ENCODE assay signal across 2 cellular contexts in the genomic region with DNA sequence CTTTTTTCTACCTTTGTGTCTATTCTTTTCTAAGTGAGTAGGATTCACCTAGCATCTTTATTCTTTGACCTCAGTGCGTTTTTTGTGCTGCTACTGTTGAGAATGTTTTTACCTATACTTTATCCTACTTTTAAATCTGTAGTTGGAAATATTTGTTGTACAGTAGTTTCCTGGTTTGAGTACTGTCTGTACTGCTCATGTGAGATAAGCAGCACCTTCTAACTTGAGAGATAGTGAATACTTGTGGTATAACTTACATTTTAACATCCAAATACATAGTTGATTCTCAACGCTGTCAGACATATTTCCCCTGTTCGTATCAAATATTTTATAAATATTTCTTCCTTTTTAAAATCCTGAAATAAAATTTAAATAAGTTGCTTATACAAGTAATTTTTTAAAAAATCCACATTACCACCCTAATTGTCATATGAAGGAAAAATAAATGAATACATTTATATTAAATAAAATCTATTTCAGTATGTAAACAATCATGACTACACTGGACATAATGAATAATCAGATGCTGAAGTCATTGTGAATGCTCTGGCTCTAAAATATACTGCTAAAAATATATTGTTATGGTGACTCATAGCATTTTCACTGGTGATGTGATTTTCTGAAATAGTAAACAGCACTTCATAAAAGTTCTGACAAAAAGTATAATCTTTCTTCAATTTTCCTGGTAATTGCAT.
TF ChIP-seq lines count a peak whose summit lies in the region.

No MANE protein-coding gene starts in this region.

TF ChIP-seq in IMR-90, 13 proteins besides CTCF, POLR2A, EP300 and RAD21:
- TF ChIP-seq FOS (IDR thresholded peaks at IDR 0.05; ENCODE audit: low read depth, low read length) (peak; percentile 46; the same call in 1 of the 2 replicates), USF2 (IDR thresholded peaks at IDR 0.05; ENCODE audit: low read depth, low read length) (no peak), MXI1 (IDR thresholded peaks at IDR 0.05; ENCODE audit: borderline replicate concordance, low read depth, low read length) (no peak)

TF ChIP-seq in K562, 482 proteins besides CTCF, POLR2A, EP300 and RAD21 (continues in another document):
- TF ChIP-seq ARID4B (CRISPR knock-in tag; IDR thresholded peaks at IDR 0.05) (no peak), CBX3 (IDR thresholded peaks at IDR 0.05; ENCODE audit: borderline replicate concordance in 1 of 2, low read length in 2 of 2) (no peak), BCOR (IDR thresholded peaks at IDR 0.05) (no peak), NFRKB (IDR thresholded peaks at IDR 0.05; ENCODE audit: low read depth) (no peak), JUND (IDR thresholded peaks at IDR 0.05; ENCODE audit: borderline replicate concordance, low read depth, low read length) (peak; percentile 31; the same call in 1 of the 2 replicates), JUND (tag; IDR thresholded peaks at IDR 0.05; ENCODE audit: borderline replicate concordance, low read depth, low read length) (0 out of 3 replicates have a peak, but pooled peaks have one; percentile 27), SOX6 (IDR thresholded peaks at IDR 0.05) (0 out of 2 replicates have a peak, but pooled peaks have one; percentile 12), BCLAF1 (IDR thresholded peaks at IDR 0.05; ENCODE audit: borderline replicate concordance in 1 of 2, control insufficient read depth in 1 of 2, low read depth in 2 of 2, low read length in 1 of 2) (no peak), EZH2 (IDR thresholded peaks at IDR 0.05; ENCODE audit: borderline replicate concordance, low read depth, low read length) (no peak), NCOR1 (IDR thresholded peaks at IDR 0.05) (peak; percentile 51), RCOR1 (IDR thresholded peaks at IDR 0.05; ENCODE audit: borderline replicate concordance in 1 of 2, low read depth in 2 of 2, low read length in 2 of 2) (peak in 1 of 2 experiments; percentile 66; a peak in 1 of 4 replicates), RFX5 (IDR thresholded peaks at IDR 0.05; ENCODE audit: low read depth, low read length) (no peak), SMARCE1 (IDR thresholded peaks at IDR 0.05) (peak; percentile 72), NR4A1 (CRISPR knock-in tag; IDR thresholded peaks at IDR 0.05) (no peak), NR4A1 (tag; IDR thresholded peaks at IDR 0.05) (no peak), ZNF184 (CRISPR knock-in tag; IDR thresholded peaks at IDR 0.05) (no peak), SPI1 (IDR thresholded peaks at IDR 0.05; ENCODE audit: borderline replicate concordance, low read depth, low read length) (no peak), TAL1 (IDR thresholded peaks at IDR 0.05) (peak; percentile 57; the same call in 1 of the 2 replicates), CEBPG (CRISPR knock-in tag; IDR thresholded peaks at IDR 0.05) (no peak), CEBPG (tag; conservative IDR thresholded peaks at IDR 0.05 in 1 of 2, IDR thresholded peaks at IDR 0.05 in 1 of 2) (no peak), DDX20 (tag; IDR thresholded peaks at IDR 0.05; ENCODE audit: low read depth) (no peak), POLR2H (tag; IDR thresholded peaks at IDR 0.05; ENCODE audit: low read depth) (no peak), ZNF589 (CRISPR knock-in tag; IDR thresholded peaks at IDR 0.05; ENCODE audit: low read depth) (no peak), CHD2 (IDR thresholded peaks at IDR 0.05; ENCODE audit: low read depth, low read length) (no peak), DPF2 (IDR thresholded peaks at IDR 0.05) (peak; percentile 59; the same call in 1 of the 2 replicates)
- TF ChIP-seq, protein P1, sequence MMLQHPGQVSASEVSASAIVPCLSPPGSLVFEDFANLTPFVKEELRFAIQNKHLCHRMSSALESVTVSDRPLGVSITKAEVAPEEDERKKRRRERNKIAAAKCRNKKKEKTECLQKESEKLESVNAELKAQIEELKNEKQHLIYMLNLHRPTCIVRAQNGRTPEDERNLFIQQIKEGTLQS (IDR thresholded peaks at IDR 0.05), result peak; percentile 90
- TF ChIP-seq, protein P1 (CRISPR knock-in tag; conservative IDR thresholded peaks at IDR 0.05), result no peak
- TF ChIP-seq, protein P2, sequence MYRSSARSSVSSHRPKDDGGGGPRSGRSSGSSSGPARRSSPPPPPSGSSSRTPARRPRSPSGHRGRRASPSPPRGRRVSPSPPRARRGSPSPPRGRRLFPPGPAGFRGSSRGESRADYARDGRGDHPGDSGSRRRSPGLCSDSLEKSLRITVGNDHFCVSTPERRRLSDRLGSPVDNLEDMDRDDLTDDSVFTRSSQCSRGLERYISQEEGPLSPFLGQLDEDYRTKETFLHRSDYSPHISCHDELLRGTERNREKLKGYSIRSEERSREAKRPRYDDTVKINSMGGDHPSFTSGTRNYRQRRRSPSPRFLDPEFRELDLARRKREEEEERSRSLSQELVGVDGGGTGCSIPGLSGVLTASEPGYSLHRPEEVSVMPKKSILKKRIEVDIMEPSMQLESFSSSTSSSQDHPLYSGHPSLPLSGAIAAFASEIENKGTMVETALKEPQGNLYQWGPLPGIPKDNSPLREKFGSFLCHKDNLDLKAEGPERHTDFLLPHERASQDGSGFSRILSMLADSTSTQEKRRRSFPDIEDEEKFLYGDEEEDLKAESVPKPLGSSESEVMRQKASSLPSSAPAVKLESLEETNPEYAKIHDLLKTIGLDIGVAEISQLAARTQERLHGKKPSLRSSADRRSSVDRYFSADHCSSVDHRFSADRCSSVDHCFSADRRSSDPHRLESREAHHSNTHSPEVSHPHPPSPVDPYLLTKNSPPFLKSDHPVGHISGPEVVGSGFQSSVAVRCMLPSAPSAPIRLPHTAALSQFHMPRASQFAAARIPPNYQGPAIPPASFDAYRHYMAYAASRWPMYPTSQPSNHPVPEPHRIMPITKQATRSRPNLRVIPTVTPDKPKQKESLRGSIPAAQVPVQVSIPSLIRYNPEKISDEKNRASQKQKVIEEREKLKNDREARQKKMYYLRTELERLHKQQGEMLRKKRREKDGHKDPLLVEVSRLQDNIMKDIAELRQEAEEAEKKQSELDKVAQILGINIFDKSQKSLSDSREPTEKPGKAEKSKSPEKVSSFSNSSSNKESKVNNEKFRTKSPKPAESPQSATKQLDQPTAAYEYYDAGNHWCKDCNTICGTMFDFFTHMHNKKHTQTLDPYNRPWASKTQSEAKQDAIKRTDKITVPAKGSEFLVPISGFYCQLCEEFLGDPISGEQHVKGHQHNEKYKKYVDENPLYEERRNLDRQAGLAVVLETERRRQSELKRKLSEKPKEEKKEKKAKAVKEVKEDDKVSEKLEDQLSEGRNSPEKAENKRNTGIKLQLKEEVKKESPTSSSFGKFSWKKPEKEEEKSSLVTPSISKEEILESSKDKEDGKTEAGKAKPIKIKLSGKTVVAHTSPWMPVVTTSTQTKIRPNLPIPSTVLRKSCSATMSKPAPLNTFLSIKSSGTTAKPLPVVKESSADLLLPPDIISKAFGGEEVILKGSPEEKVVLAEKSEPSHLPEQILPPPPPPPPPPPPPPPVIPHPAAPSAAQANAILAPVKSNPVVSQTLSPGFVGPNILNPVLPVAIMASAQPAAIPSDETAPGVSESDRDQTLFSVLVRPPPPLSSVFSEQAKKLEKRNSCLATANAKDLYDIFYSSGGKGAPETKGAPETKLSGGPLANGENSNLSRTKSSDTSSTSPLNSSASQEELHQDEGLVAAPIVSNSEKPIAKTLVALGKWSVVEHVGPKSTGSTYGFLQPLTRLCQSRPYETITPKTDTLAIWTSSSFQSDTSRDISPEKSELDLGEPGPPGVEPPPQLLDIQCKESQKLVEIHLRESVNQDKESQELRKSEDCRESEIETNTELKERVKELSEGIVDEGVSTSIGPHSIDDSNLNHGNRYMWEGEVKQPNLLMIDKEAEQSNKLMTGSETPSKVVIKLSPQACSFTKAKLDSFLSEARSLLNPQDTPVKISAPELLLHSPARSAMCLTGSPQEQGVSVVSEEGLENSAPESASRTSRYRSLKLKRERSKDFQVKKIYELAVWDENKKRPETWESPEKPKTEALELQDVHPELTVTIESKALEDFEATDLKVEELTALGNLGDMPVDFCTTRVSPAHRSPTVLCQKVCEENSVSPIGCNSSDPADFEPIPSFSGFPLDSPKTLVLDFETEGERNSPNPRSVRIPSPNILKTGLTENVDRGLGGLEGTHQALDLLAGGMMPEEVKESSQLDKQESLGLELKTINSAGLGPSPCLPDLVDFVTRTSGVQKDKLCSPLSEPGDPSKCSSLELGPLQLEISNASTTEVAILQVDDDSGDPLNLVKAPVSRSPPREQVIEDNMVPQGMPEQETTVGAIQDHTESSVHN (IDR thresholded peaks at IDR 0.05; ENCODE audit: borderline replicate concordance in 1 of 2, low read depth in 1 of 2), result no peak
- TF ChIP-seq, protein P3, sequence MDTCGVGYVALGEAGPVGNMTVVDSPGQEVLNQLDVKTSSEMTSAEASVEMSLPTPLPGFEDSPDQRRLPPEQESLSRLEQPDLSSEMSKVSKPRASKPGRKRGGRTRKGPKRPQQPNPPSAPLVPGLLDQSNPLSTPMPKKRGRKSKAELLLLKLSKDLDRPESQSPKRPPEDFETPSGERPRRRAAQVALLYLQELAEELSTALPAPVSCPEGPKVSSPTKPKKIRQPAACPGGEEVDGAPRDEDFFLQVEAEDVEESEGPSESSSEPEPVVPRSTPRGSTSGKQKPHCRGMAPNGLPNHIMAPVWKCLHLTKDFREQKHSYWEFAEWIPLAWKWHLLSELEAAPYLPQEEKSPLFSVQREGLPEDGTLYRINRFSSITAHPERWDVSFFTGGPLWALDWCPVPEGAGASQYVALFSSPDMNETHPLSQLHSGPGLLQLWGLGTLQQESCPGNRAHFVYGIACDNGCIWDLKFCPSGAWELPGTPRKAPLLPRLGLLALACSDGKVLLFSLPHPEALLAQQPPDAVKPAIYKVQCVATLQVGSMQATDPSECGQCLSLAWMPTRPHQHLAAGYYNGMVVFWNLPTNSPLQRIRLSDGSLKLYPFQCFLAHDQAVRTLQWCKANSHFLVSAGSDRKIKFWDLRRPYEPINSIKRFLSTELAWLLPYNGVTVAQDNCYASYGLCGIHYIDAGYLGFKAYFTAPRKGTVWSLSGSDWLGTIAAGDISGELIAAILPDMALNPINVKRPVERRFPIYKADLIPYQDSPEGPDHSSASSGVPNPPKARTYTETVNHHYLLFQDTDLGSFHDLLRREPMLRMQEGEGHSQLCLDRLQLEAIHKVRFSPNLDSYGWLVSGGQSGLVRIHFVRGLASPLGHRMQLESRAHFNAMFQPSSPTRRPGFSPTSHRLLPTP (IDR thresholded peaks at IDR 0.05; ENCODE audit: borderline replicate concordance, extremely low read depth, insufficient read length), result no peak
